Comparison of ENCODE assay signal across 9 cellular contexts in genomic region chr12:9667403-9667802, GRCh38. TPM values are rescaled to one million over a fixed set of nuclear protein-coding genes. Genes with fewer than 3 reads are reported as not detected.
DNase-seq lines count a peak whose midpoint lies in the region; ATAC-seq lines count a peak whose summit lies in the region.
"Had no signal": no experiment of that assay in that cellular context is flagged by ENCODE, and none has a peak within 500 bp of the region (broad histone marks: within the 10 kb centered on the region; RNA-seq: fewer than 3 reads in every experiment).

No MANE protein-coding gene starts in this region.

- no peak overlapping the region for H4K8ac ChIP-seq in neuronal stem cell (ENCODE audit: low read depth, low read length)

- peak overlapping the region; percentile 48 to 95 (median 74) for H3K4me3 Mint-ChIP-seq in naive B cell

- H3K9ac ChIP-seq in neuronal stem cell (ENCODE audit: low read depth, low read length, poor library complexity) = no peak overlapping the region

- no peak overlapping the region for H3K27ac ChIP-seq in neuronal stem cell (replicated peaks; ENCODE audit: low read length)
- no peak overlapping the region for H3K27ac ChIP-seq in aorta (ENCODE audit: low read depth in 1 of 2, low read length in 2 of 2)
- no peak overlapping the region for H3K27ac ChIP-seq in substantia nigra (ENCODE audit: low read depth, low read length, poor library complexity, severe bottlenecking)

- H3K27me3 ChIP-seq in neuronal stem cell (ENCODE audit: control insufficient read depth in 3 of 3, insufficient read depth in 3 of 3, low read depth in 1 of 3, low read length in 3 of 3) (no peaks in the 10 kb centered on the region), aorta (ENCODE audit: control insufficient read depth in 1 of 2, insufficient read depth in 2 of 2, low read length in 1 of 2) (no peaks in the 10 kb centered on the region)

- H3K79me1 ChIP-seq in neuronal stem cell (ENCODE audit: low read depth, low read length) = no peaks in the 10 kb centered on the region

- no peaks in the 10 kb centered on the region for H3K27me3 Mint-ChIP-seq in naive B cell

- H2AK5ac ChIP-seq in neuronal stem cell (ENCODE audit: low read depth, low read length) = no peak overlapping the region

- no peak overlapping the region for H2BK5ac ChIP-seq in neuronal stem cell (ENCODE audit: low read length)

- H4K91ac ChIP-seq in neuronal stem cell (ENCODE audit: low read depth, low read length, poor library complexity) = no peak overlapping the region

- no peak overlapping the region for H3K14ac ChIP-seq in neuronal stem cell (ENCODE audit: low read length)

- peak overlapping the region; percentile 81 to 97 (median 85) for H3K27ac Mint-ChIP-seq in naive B cell

- H3K36me3 ChIP-seq in neuronal stem cell (replicated peaks in 1 of 2; ENCODE audit: control insufficient read depth in 2 of 2, insufficient read depth in 2 of 2, low read length in 2 of 2) (peaks cover 2 to 42% of the 10 kb centered on the region in 2 donors), aorta (ENCODE audit: control insufficient read depth in 1 of 2, insufficient read depth in 2 of 2, low read length in 1 of 2) (no peaks in the 10 kb centered on the region)

- H2BK120ac ChIP-seq in neuronal stem cell (ENCODE audit: low read depth, low read length) = no peak overlapping the region

- H3K9me3 ChIP-seq in neuronal stem cell (replicated peaks in 1 of 2; ENCODE audit: control insufficient read depth in 2 of 2, insufficient read depth in 1 of 2, low read depth in 1 of 2, low read length in 2 of 2) (peaks cover 0 to 4% of the 10 kb centered on the region in 2 donors), aorta (ENCODE audit: control insufficient read depth, low read length) (no peaks in the 10 kb centered on the region)

- H2BK12ac ChIP-seq in neuronal stem cell (ENCODE audit: low read length) = no peak overlapping the region

- peaks cover 0 to 11% (median 2%) of the 10 kb centered on the region in 7 donors for H3K9me3 Mint-ChIP-seq in naive B cell

- no peak overlapping the region for H3K23ac ChIP-seq in neuronal stem cell (ENCODE audit: low read depth, low read length, poor library complexity)

- no peak overlapping the region for H3K4ac ChIP-seq in neuronal stem cell (ENCODE audit: low read length)

- ATAC-seq in GM18858 (IDR thresholded peaks at IDR 0.05; ENCODE audit: unreplicated experiment) (peak; percentile 38), GM21526 (IDR thresholded peaks at IDR 0.05; ENCODE audit: low FRiP score, unreplicated experiment) (peak; percentile 33), HG03521 (IDR thresholded peaks at IDR 0.05; ENCODE audit: unreplicated experiment) (peak; percentile 38), naive B cell (ENCODE audit: low read depth in 2 of 2) (peak; percentile 54 to 59), aorta (ENCODE audit: low FRiP score) (no peak)

- H3K4me1 Mint-ChIP-seq in naive B cell = peaks cover 47 to 66% (median 56%) of the 10 kb centered on the region in 3 donors

- H3K4me1 ChIP-seq in neuronal stem cell (ENCODE audit: control insufficient read depth in 2 of 2, insufficient read depth in 1 of 2, low read depth in 1 of 2, low read length in 2 of 2) = no peaks in the 10 kb centered on the region
- H3K4me1 ChIP-seq in aorta (ENCODE audit: control insufficient read depth in 1 of 2, insufficient read depth in 2 of 2, low read length in 2 of 2) = no peaks in the 10 kb centered on the region

- H3K4me3 ChIP-seq in neuronal stem cell (ENCODE audit: low read length in 2 of 2) = no peak overlapping the region
- H3K4me3 ChIP-seq in aorta (ENCODE audit: low read length in 2 of 2) = no peak overlapping the region

- peak; percentile 57 for DNase-seq in naive B cell
- no peak for DNase-seq in neuronal stem cell (ENCODE audit: low spot score)
- no peak for DNase-seq in aorta
- no peak for DNase-seq in substantia nigra (lab: John Stamatoyannopoulos, UW)
- no peak for DNase-seq in NCI-H1105 treated with DMSO at 0.1 percent for 48 hours (lab: John Stamatoyannopoulos, UW)

- intact Hi-C loops in aorta (cut with DNase I) = no loop called here

- H2BK15ac ChIP-seq in neuronal stem cell (ENCODE audit: low read length) = no peak overlapping the region

- no CpG with 5 or more reads among the region's 2 CpGs for WGBS in neuronal stem cell (ENCODE audit: extremely low coverage in 2 of 2, insufficient read length in 2 of 2, insufficient replicate concordance in 1 of 2), 2 donors
- 77 to 81% methylated on average over 2 of the region's 2 CpGs for WGBS in aorta, 2 donors

- no peak overlapping the region for H3K4me2 ChIP-seq in neuronal stem cell (ENCODE audit: insufficient read depth, low read length, poor library complexity, severe bottlenecking)

- H2AFZ ChIP-seq in neuronal stem cell (ENCODE audit: low read length) = no peak overlapping the region

- no peak overlapping the region for H3K18ac ChIP-seq in neuronal stem cell (ENCODE audit: low read length)

- H3K36me3 Mint-ChIP-seq in naive B cell = peaks cover 45 to 47% of the 10 kb centered on the region in 2 donors

RNA-seq across cellular contexts. Expression of gene CLEC2D, which starts 2.1 kb away (rescaled TPM):
- polyA plus RNA-seq in naive B cell (ENCODE audit: low read depth in 6 of 6) (100 to 1,000 TPM; 329 to 467 (median 350) TPM), aorta (1 to 10 TPM in 1 of 2 donors, under 1 TPM in 1; 0.25 to 3.0 TPM)
- polyA plus RNA-seq in neuronal stem cell (2013, experiment 1 of 2) = 5.4 TPM
- polyA plus RNA-seq in neuronal stem cell (2013, experiment 2 of 2) = 6.1 TPM
- 10 to 100 TPM; 16.0 to 36.5 TPM for total RNA-seq in aorta

RNA-seq across cellular contexts. Expression of gene KLRB1, which starts 59.7 kb away (rescaled TPM):
- polyA plus RNA-seq in naive B cell (ENCODE audit: low read depth in 6 of 6) = under 1 TPM in 4 of 6 donors, not detected in 2; 0.47 to 0.86 (median 0.74) TPM
- polyA plus RNA-seq in neuronal stem cell (2013, experiment 1 of 2) = not detected
- not detected for polyA plus RNA-seq in neuronal stem cell (2013, experiment 2 of 2)
- total RNA-seq in aorta = 1 to 10 TPM; 1.1 to 1.6 TPM
- not detected for polyA plus RNA-seq in aorta
- total RNA-seq: IMR-90 had no signal
- polyA plus RNA-seq: IMR-90 had no signal

Comparison
In these comparisons a context has a peak if more than half of its experiments do, and no peak if none do; other contexts are left out.
1. RNA of gene CLEC2D, which starts 2.1 kb away (polyA plus RNA-seq): 329 to 467 TPM in naive B cell; 0.25 to 3.0 TPM in aorta; every median in the first group is over 10 times any median in the second.